Comparison of ENCODE assay signal across 12 cellular contexts in the genomic region with DNA sequence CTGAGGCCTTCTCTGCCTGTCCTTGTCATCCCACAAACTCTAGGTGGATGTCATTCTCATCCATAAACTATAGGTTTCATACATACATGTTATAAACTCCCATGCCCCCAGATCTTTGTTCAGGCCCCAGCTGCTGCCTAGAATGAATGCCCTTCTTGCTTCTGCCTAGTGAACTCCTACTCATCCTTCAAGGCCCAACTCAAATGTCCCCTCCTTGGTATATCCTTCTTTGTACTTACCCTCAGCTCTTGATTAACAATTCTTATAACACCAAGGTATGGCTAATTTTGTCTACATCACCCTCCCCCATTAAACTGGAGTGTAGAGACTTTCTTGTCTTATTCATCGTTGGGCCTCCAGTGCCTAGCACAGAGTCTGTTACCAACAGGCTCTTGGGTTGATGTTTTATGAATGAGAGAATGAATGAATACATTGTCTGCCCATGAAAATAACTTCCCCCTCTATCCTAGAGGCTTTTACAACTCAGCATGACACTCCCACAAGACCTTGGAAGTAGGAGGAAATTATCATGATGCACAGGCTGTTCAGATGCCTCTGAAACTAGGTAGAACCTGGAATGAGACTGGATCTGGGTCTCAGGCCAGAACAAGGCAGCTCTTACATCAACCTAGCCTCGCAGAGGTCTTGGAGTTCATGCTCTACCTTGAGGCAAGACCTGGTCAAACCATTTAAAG. TPM values are rescaled to one million over a fixed set of nuclear protein-coding genes. Genes with fewer than 3 reads are reported as not detected.
"Had no signal": no experiment of that assay in that cellular context is flagged by ENCODE, and none has a peak within 500 bp of the region (broad histone marks: within the 10 kb centered on the region; RNA-seq: fewer than 3 reads in every experiment).

No MANE protein-coding gene starts in this region.

- H3K27ac Mint-ChIP-seq: activated CD4-positive, alpha-beta T cell treated with anti-CD3 and anti-CD28 coated beads, Interleukin-2, amount 10 ng/mL, durations not matched to agents 7 days and 5 days; activated T-helper 1 cell treated with anti-CD3 and anti-CD28 coated beads, Interleukin-12 subunit alpha, Interleukin-12 subunit beta, Interleukin-2, Interleukin-4 antibody, amounts not matched to agents 30 ng/mL and 10 ng/mL and 1 ng/mL, durations not matched to agents 14 hours and 24 hours and 36 hours; memory B cell had no signal

- H3K4me1 ChIP-seq: esophagus muscularis mucosa, left ventricle myocardium inferior, pancreas had no signal

- DNase-seq: activated CD4-positive, alpha-beta T cell treated with anti-CD3 and anti-CD28 coated beads, Interleukin-2, amount 10 ng/mL, durations not matched to agents 7 days and 5 days; activated CD8-positive, alpha-beta memory T cell treated with anti-CD3 and anti-CD28 coated beads, Interleukin-2, amount 50 U/mL, for 48 hours; left ventricle myocardium inferior; pancreas; stimulated activated CD4-positive, alpha-beta T cell treated with anti-CD3 and anti-CD28 coated beads, Interleukin-12 subunit alpha, Interleukin-12 subunit beta, amount 100 ng/mL, for 4 hours; stimulated activated CD4-positive, alpha-beta T cell treated with anti-CD3 and anti-CD28 coated beads, Interleukin-2, amount 100 ng/mL, for 24 hours had no signal

- FAIRE-seq: colon, keratinocyte, pancreas had no signal

- H3K4me1 Mint-ChIP-seq: activated CD4-positive, alpha-beta T cell treated with anti-CD3 and anti-CD28 coated beads, Interleukin-2, amount 10 ng/mL, durations not matched to agents 7 days and 5 days had no signal

- H3K4me3 Mint-ChIP-seq: activated CD4-positive, alpha-beta T cell treated with anti-CD3 and anti-CD28 coated beads, Interleukin-2, amount 10 ng/mL, durations not matched to agents 7 days and 5 days; activated T-helper 1 cell treated with anti-CD3 and anti-CD28 coated beads, Interleukin-12 subunit alpha, Interleukin-12 subunit beta, Interleukin-2, Interleukin-4 antibody, amounts not matched to agents 30 ng/mL and 10 ng/mL and 1 ng/mL, durations not matched to agents 14 hours and 24 hours and 36 hours; memory B cell had no signal

- H3K27me3 ChIP-seq: pancreas had no signal

- H3K4me3 ChIP-seq: esophagus muscularis mucosa, left ventricle myocardium inferior, pancreas, thoracic aorta had no signal

- H3K9me3 Mint-ChIP-seq: activated CD4-positive, alpha-beta T cell treated with anti-CD3 and anti-CD28 coated beads, Interleukin-2, amount 10 ng/mL, durations not matched to agents 7 days and 5 days; activated T-helper 1 cell treated with anti-CD3 and anti-CD28 coated beads, Interleukin-12 subunit alpha, Interleukin-12 subunit beta, Interleukin-2, Interleukin-4 antibody, amounts not matched to agents 30 ng/mL and 10 ng/mL and 1 ng/mL, durations not matched to agents 14 hours and 24 hours and 36 hours; memory B cell had no signal

- H3K36me3 Mint-ChIP-seq: memory B cell had no signal

- H3K27ac ChIP-seq: esophagus muscularis mucosa, left ventricle myocardium inferior, pancreas, thoracic aorta had no signal

- H3K9me3 ChIP-seq: esophagus muscularis mucosa, left ventricle myocardium inferior, pancreas, thoracic aorta had no signal

- H3K36me3 ChIP-seq: esophagus muscularis mucosa, left ventricle myocardium inferior, pancreas, thoracic aorta had no signal

RNA-seq across cellular contexts. Expression of a gene that starts 26.9 kb away (rescaled TPM):
- total RNA-seq: activated T-helper 1 cell treated with anti-CD3 and anti-CD28 coated beads, Interleukin-12 subunit alpha, Interleukin-12 subunit beta, Interleukin-2, Interleukin-4 antibody, amounts not matched to agents 30 ng/mL and 10 ng/mL and 1 ng/mL, durations not matched to agents 14 hours and 24 hours and 36 hours had no signal
